20 cellular contexts compared by ENCODE assay signal in the genomic region with DNA sequence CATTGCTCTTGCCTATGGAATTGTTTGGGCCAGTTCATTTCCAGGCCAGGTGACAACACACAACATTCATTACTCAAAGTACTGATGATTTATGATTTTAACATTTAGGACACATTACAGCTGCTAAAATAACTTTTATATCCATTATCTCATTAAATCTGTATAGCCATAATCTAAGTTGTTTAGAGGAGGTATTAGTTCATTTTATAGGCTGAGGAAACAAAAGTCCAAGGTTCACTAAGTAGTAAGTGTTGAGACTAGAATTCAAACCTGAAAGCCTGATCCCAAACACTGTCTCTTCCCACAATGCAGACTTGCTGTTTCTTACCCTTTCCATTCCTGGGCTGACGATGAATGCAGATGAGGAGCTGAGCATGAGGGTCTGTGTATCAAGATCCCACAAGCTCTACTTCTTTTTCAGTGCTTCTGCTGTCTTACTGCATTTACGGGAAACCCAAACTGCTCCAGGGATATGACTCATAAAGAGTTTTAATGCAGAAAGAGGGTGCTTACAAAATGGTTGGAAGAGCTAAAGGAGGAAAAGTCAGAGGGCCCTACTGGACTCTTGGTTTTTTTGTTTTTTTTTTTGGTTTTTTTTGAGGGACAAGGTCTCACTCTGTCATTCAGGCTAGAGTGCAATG.
"Had no signal": no experiment of that assay in that cellular context is flagged by ENCODE, and none has a peak within 500 bp of the region (broad histone marks: within the 10 kb centered on the region; RNA-seq: fewer than 3 reads in every experiment).

No MANE protein-coding gene starts in this region.

- DNase-seq: cerebellar nuclear complex; heart right ventricle; hypothalamus; islet precursor cell; left ventricle myocardium inferior; mesenchymal stem cell; midbrain; naive B cell; occipital lobe; pancreas; right lobe of liver; spleen; stimulated activated CD4-positive, alpha-beta T cell treated with anti-CD3 and anti-CD28 coated beads, Interleukin-15, amount 100 ng/mL, for 24 hours; stimulated activated CD4-positive, alpha-beta T cell treated with anti-CD3 and anti-CD28 coated beads, Interleukin-1b, Interleukin-23, amount 100 ng/mL, for 48 hours; stimulated activated CD4-positive, alpha-beta T cell treated with anti-CD3 and anti-CD28 coated beads, Interleukin-4, amount 100 ng/mL, for 24 hours; testis had no signal

- H3K9me3 ChIP-seq: pancreas, prostate gland, right lobe of liver, testis had no signal

- H3K4me1 ChIP-seq: pancreas, prostate gland, right lobe of liver, testis had no signal

- H3K27me3 ChIP-seq: heart right ventricle, pancreas, right lobe of liver, spleen, testis, tibial nerve had no signal

- H3K27ac ChIP-seq: heart right ventricle, left ventricle myocardium inferior, pancreas, prostate gland, right lobe of liver, spleen, testis, tibial nerve had no signal

- H3K4me3 ChIP-seq: heart right ventricle, left ventricle myocardium inferior, lung, pancreas, prostate gland, right lobe of liver, spleen, testis, tibial nerve had no signal

- ATAC-seq: heart right ventricle; stimulated activated memory B cell treated with anti-CD40 and anti-IgM and Interleukin-4, amounts not matched to agents 10 μg/mL and 1 μg/mL and 100 μg/mL, for 72 hours had no signal
